In genomic region chr18:9575558-9575957, GRCh38 we compare ENCODE assay signal across 1 cellular context.
TF ChIP-seq lines count a peak whose summit lies in the region.

No MANE protein-coding gene starts in this region.

TF ChIP-seq in K562, 482 proteins besides CTCF, POLR2A, EP300 and RAD21 (continued from another document and continues in another):
- TF ChIP-seq ZBTB26 (CRISPR knock-in tag; IDR thresholded peaks at IDR 0.05) (no peak), ZNF232 (CRISPR knock-in tag; IDR thresholded peaks at IDR 0.05) (no peak), FOXM1 (IDR thresholded peaks at IDR 0.05; ENCODE audit: low read depth) (no peak), FOXM1 (CRISPR knock-in tag; IDR thresholded peaks at IDR 0.05; ENCODE audit: low read depth) (no peak), BACH1 (tag; IDR thresholded peaks at IDR 0.05) (no peak), EZH2 (IDR thresholded peaks at IDR 0.05; ENCODE audit: borderline replicate concordance, low read depth, low read length) (no peak), PML (IDR thresholded peaks at IDR 0.05; ENCODE audit: low read length) (no peak), ZNF212 (CRISPR knock-in tag; IDR thresholded peaks at IDR 0.05) (no peak), ZKSCAN8 (CRISPR knock-in tag; IDR thresholded peaks at IDR 0.05) (no peak), EHMT2 (IDR thresholded peaks at IDR 0.05) (no peak), ZBTB17 (CRISPR knock-in tag; IDR thresholded peaks at IDR 0.05) (no peak), CBX2 (IDR thresholded peaks at IDR 0.05; ENCODE audit: insufficient read depth, low read length, poor library complexity, severe bottlenecking) (no peak), PHF20 (IDR thresholded peaks at IDR 0.05; ENCODE audit: partially characterized antibody) (no peak), RBM15 (IDR thresholded peaks at IDR 0.05; ENCODE audit: insufficient read depth, low read length) (no peak), DIDO1 (tag; IDR thresholded peaks at IDR 0.05; ENCODE audit: low read depth) (no peak), SRSF7 (optimal IDR thresholded peaks at IDR 0.05; ENCODE audit: low read depth, low read length) (no peak), FOXA3 (CRISPR knock-in tag; conservative IDR thresholded peaks at IDR 0.05 in 1 of 2, IDR thresholded peaks at IDR 0.05 in 1 of 2) (no peak), MITF (IDR thresholded peaks at IDR 0.05) (no peak), STAT6 (CRISPR knock-in tag; IDR thresholded peaks at IDR 0.05) (no peak), ZHX1 (conservative IDR thresholded peaks at IDR 0.05; ENCODE audit: low read length) (no peak), PTTG1 (tag; IDR thresholded peaks at IDR 0.05; ENCODE audit: low read depth) (no peak), KDM4B (IDR thresholded peaks at IDR 0.05; ENCODE audit: borderline replicate concordance in 2 of 2, low read depth in 1 of 2) (no peak), ZNF436 (CRISPR knock-in tag; IDR thresholded peaks at IDR 0.05) (no peak), SMARCE1 (IDR thresholded peaks at IDR 0.05) (no peak), FIP1L1 (IDR thresholded peaks at IDR 0.05; ENCODE audit: low read depth, low read length, poor library complexity, severe bottlenecking) (no peak), SNAPC5 (CRISPR knock-in tag; IDR thresholded peaks at IDR 0.05) (no peak), PRMT5 (CRISPR knock-in tag; IDR thresholded peaks at IDR 0.05) (no peak), ATF2 (CRISPR knock-in tag; IDR thresholded peaks at IDR 0.05) (no peak), ZBTB1 (CRISPR knock-in tag; IDR thresholded peaks at IDR 0.05; ENCODE audit: borderline replicate concordance, low read depth) (no peak), IFI16 (CRISPR knock-in tag; IDR thresholded peaks at IDR 0.05) (no peak), LCOR (CRISPR knock-in tag; IDR thresholded peaks at IDR 0.05) (no peak), SREBF2 (CRISPR knock-in tag; IDR thresholded peaks at IDR 0.05) (no peak), NRF1 (conservative IDR thresholded peaks at IDR 0.05 in 1 of 2, IDR thresholded peaks at IDR 0.05 in 1 of 2) (no peak), GTF2B (IDR thresholded peaks at IDR 0.05; ENCODE audit: extremely low read depth, insufficient read length) (no peak), HEY1 (CRISPR knock-in tag; IDR thresholded peaks at IDR 0.05; ENCODE audit: borderline replicate concordance) (peak; percentile 74; the same call in 1 of the 2 replicates), TEAD1 (CRISPR knock-in tag; IDR thresholded peaks at IDR 0.05) (no peak; a peak in 1 of 4 replicates), ZNF175 (CRISPR knock-in tag; IDR thresholded peaks at IDR 0.05; ENCODE audit: low read depth) (no peak), YY1 (IDR thresholded peaks at IDR 0.05; ENCODE audit: borderline replicate concordance in 1 of 3, control insufficient read depth in 1 of 3, extremely low read depth in 1 of 3, insufficient read depth in 3 of 3, insufficient read length in 1 of 3, insufficient replicate concordance in 2 of 3, low read depth in 1 of 3, low read length in 2 of 3) (no peak), ZNF518B (CRISPR knock-in tag; IDR thresholded peaks at IDR 0.05) (no peak), ZZZ3 (IDR thresholded peaks at IDR 0.05) (no peak), MCM7 (IDR thresholded peaks at IDR 0.05) (no peak), NR4A1 (CRISPR knock-in tag; IDR thresholded peaks at IDR 0.05) (no peak), NR4A1 (tag; IDR thresholded peaks at IDR 0.05) (no peak), SMAD1 (IDR thresholded peaks at IDR 0.05; ENCODE audit: low read depth, low read length, partially characterized antibody) (peak; percentile 97), TFAP4 (CRISPR knock-in tag; IDR thresholded peaks at IDR 0.05; ENCODE audit: borderline replicate concordance) (no peak), CBFA2T3 (IDR thresholded peaks at IDR 0.05) (no peak), NFE2L1 (tag; IDR thresholded peaks at IDR 0.05; ENCODE audit: borderline replicate concordance, low read depth) (no peak)
- TF ChIP-seq, protein P1, sequence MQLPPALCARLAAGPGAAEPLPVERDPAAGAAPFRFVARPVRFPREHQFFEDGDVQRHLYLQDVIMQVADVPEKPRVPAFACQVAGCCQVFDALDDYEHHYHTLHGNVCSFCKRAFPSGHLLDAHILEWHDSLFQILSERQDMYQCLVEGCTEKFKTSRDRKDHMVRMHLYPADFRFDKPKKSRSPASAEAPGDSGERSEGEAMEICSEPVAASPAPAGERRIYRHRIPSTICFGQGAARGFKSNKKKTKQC (CRISPR knock-in tag; IDR thresholded peaks at IDR 0.05) = no peak
- TF ChIP-seq, protein P2, sequence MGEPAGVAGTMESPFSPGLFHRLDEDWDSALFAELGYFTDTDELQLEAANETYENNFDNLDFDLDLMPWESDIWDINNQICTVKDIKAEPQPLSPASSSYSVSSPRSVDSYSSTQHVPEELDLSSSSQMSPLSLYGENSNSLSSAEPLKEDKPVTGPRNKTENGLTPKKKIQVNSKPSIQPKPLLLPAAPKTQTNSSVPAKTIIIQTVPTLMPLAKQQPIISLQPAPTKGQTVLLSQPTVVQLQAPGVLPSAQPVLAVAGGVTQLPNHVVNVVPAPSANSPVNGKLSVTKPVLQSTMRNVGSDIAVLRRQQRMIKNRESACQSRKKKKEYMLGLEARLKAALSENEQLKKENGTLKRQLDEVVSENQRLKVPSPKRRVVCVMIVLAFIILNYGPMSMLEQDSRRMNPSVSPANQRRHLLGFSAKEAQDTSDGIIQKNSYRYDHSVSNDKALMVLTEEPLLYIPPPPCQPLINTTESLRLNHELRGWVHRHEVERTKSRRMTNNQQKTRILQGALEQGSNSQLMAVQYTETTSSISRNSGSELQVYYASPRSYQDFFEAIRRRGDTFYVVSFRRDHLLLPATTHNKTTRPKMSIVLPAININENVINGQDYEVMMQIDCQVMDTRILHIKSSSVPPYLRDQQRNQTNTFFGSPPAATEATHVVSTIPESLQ (CRISPR knock-in tag; IDR thresholded peaks at IDR 0.05) = no peak
- TF ChIP-seq, protein P3, sequence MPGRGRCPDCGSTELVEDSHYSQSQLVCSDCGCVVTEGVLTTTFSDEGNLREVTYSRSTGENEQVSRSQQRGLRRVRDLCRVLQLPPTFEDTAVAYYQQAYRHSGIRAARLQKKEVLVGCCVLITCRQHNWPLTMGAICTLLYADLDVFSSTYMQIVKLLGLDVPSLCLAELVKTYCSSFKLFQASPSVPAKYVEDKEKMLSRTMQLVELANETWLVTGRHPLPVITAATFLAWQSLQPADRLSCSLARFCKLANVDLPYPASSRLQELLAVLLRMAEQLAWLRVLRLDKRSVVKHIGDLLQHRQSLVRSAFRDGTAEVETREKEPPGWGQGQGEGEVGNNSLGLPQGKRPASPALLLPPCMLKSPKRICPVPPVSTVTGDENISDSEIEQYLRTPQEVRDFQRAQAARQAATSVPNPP (IDR thresholded peaks at IDR 0.05; ENCODE audit: borderline replicate concordance, insufficient read depth, insufficient read length) = no peak
